17 cellular contexts compared by ENCODE assay signal in the genomic region with DNA sequence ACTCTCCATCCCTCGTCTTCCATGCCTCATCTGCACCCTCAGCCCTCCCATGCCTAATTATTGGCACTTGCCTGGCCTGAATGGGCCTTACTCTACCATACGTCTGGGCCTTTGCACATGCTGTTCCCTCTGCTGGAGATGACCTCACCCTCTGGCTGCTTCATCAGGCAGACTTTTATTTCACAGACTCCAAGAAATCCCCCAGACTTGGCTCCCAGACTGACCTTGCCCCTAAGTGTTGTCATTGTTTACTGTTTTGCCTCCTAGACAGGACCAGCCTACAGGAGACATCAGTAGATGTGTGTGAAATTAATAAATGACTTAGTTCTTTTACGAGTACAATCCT. TPM values are rescaled to one million over a fixed set of nuclear protein-coding genes. Genes with fewer than 3 reads are reported as not detected.
DNase-seq lines count a peak whose midpoint lies in the region; ATAC-seq, FAIRE-seq and TF ChIP-seq lines count a peak whose summit lies in the region.
"Had no signal": no experiment of that assay in that cellular context is flagged by ENCODE, and none has a peak within 500 bp of the region (broad histone marks: within the 10 kb centered on the region; RNA-seq: fewer than 3 reads in every experiment).

No MANE protein-coding gene starts in this region.

- no peaks in the 10 kb centered on the region for H3K9me3 ChIP-seq in HepG2 (ENCODE audit: low read length)
- no peaks in the 10 kb centered on the region for H3K9me3 ChIP-seq in right lobe of liver
- no peaks in the 10 kb centered on the region for H3K9me3 ChIP-seq in vagina
- H3K9me3 ChIP-seq in gastrocnemius medialis: no peaks in the 10 kb centered on the region
- H3K9me3 ChIP-seq: body of pancreas, Caco-2, tibial nerve had no signal

- H3K27me3 ChIP-seq in HepG2 (ENCODE audit: control insufficient read depth in 1 of 2, insufficient read depth in 2 of 2, low read length in 2 of 2) (peaks cover 0 to 20% of the 10 kb centered on the region in 2 experiments; a peak in 1 of 5 replicates), right lobe of liver (no peaks in the 10 kb centered on the region), vagina (no peaks in the 10 kb centered on the region), gastrocnemius medialis (no peaks in the 10 kb centered on the region)
- H3K27me3 ChIP-seq: body of pancreas, tibial nerve had no signal

- no TSS peak for BruUV-seq in HepG2 (replicated peaks; lab: Mats Ljungman, UMichigan)

- no peak for ATAC-seq in HepG2
- ATAC-seq in right lobe of liver: no peak
- ATAC-seq in memory B cell (ENCODE audit: low read depth): peak; percentile 28
- ATAC-seq in HG02763 (IDR thresholded peaks at IDR 0.05; ENCODE audit: unreplicated experiment): no peak
- no peak for ATAC-seq in GM18520 (IDR thresholded peaks at IDR 0.05; ENCODE audit: unreplicated experiment)
- no peak for ATAC-seq in gastrocnemius medialis

- no peak overlapping the region for H3K9ac ChIP-seq in HepG2 (ENCODE audit: insufficient read depth, low read depth, low read length)

- FAIRE-seq in HepG2 (lab: Jason Lieb, UNC): no peak
- FAIRE-seq: kidney had no signal

- WGBS in HepG2 (ENCODE audit: low lambda C conversion rate): 10% methylated on average over 3 of the region's 3 CpGs
- 35% methylated on average over 3 of the region's 3 CpGs for WGBS in right lobe of liver (ENCODE audit: insufficient coverage, low coverage, low lambda C conversion rate, missing lambda C conversion rate)

- TF ChIP-seq POLR2A in HepG2 (IDR thresholded peaks at IDR 0.05; ENCODE audit: insufficient read depth in 1 of 2, low read depth in 2 of 2, low read length in 2 of 2) (no peak), right lobe of liver (IDR thresholded peaks at IDR 0.05) (no peak), vagina (IDR thresholded peaks at IDR 0.05) (no peak), gastrocnemius medialis (IDR thresholded peaks at IDR 0.05) (no peak)

- H4K20me1 ChIP-seq in HepG2 (ENCODE audit: insufficient read depth, low read length): no peaks in the 10 kb centered on the region

- no peak overlapping the region for H3K4me3 Mint-ChIP-seq in memory B cell
- H3K4me3 Mint-ChIP-seq: activated naive CD8-positive, alpha-beta T cell treated with anti-CD3 and anti-CD28 coated beads, Interleukin-2, amount 10 ng/mL, durations not matched to agents 7 days and 5 days; activated T-cell treated with anti-CD3 and anti-CD28 coated beads, Interleukin-2, amount 50 U/mL, for 24 hours had no signal

- H3K36me3 Mint-ChIP-seq in memory B cell: peaks cover 5% of the 10 kb centered on the region
- H3K36me3 Mint-ChIP-seq: activated naive CD8-positive, alpha-beta T cell treated with anti-CD3 and anti-CD28 coated beads, Interleukin-2, amount 10 ng/mL, durations not matched to agents 7 days and 5 days had no signal

- H3K36me3 ChIP-seq in HepG2 (replicated peaks in 1 of 2; ENCODE audit: control insufficient read depth in 1 of 2, insufficient read depth in 2 of 2, low read length in 2 of 2): no peaks in the 10 kb centered on the region
- no peaks in the 10 kb centered on the region for H3K36me3 ChIP-seq in right lobe of liver
- H3K36me3 ChIP-seq in vagina: no peaks in the 10 kb centered on the region
- no peaks in the 10 kb centered on the region for H3K36me3 ChIP-seq in gastrocnemius medialis
- H3K36me3 ChIP-seq: tibial nerve had no signal

- no peak overlapping the region for H2AFZ ChIP-seq in HepG2 (ENCODE audit: low read length)

- TF ChIP-seq EP300 in HepG2 (IDR thresholded peaks at IDR 0.05; ENCODE audit: low read depth in 2 of 2, low read length in 2 of 2) (no peak), HepG2 (CRISPR knock-in tag; IDR thresholded peaks at IDR 0.05; ENCODE audit: borderline replicate concordance) (no peak)

- H3K4me2 ChIP-seq in HepG2 (ENCODE audit: low read depth, low read length): 0 out of 2 replicates have a peak overlapping the region, but pooled peaks have one; percentile 92

- H3K4me1 ChIP-seq in HepG2 (ENCODE audit: insufficient read depth, low read length) (peaks cover 57% of the 10 kb centered on the region), right lobe of liver (no peaks in the 10 kb centered on the region), vagina (peaks cover 32% of the 10 kb centered on the region), gastrocnemius medialis (peaks cover 3 to 7% of the 10 kb centered on the region in 2 donors)

- intact Hi-C loops in HepG2 (cut with micrococcal nuclease; ENCODE audit: unreplicated experiment) (loop anchor here (5.0 kb wide), 1 partner anchor 102 kb away; no protein-coding TSS in a partner anchor), right lobe of liver (cut with DNase I) (loop anchor here (5.0 kb wide), 3 partner anchors 53 to 307 kb away; no protein-coding TSS in a partner anchor), vagina (cut with DNase I) (loop anchor here (2.0 to 10.0 kb wide), 3 partner anchors 54 to 304 kb away; no protein-coding TSS in a partner anchor), gastrocnemius medialis (cut with DNase I; ENCODE audit: low total_unique reads) (loop anchor here (5.0 to 10.0 kb wide), 3 partner anchors 192 to 312 kb away; a partner anchor contains a TSS)

- CTCF ChIA-PET in HepG2 (lab: Yijun Ruan, JAX; ENCODE audit: low intra/inter-chr PET ratio, low total read pairs): interaction anchor here (1.2 to 4.9 kb wide), 3 partner anchors 35 to 193 kb away, joined by 3 to 63 read pairs (median 31); no protein-coding TSS in a partner anchor

- no peak overlapping the region for H3K27ac Mint-ChIP-seq in memory B cell
- H3K27ac Mint-ChIP-seq: activated naive CD8-positive, alpha-beta T cell treated with anti-CD3 and anti-CD28 coated beads, Interleukin-2, amount 10 ng/mL, durations not matched to agents 7 days and 5 days; activated T-cell treated with anti-CD3 and anti-CD28 coated beads, Interleukin-2, amount 50 U/mL, for 24 hours had no signal

- TF ChIP-seq CTCF in HepG2 (CRISPR knock-in tag; IDR thresholded peaks at IDR 0.05): no peak
- TF ChIP-seq CTCF in right lobe of liver (IDR thresholded peaks at IDR 0.05): no peak
- no peak for TF ChIP-seq CTCF in vagina (IDR thresholded peaks at IDR 0.05)
- TF ChIP-seq CTCF in gastrocnemius medialis (IDR thresholded peaks at IDR 0.05 in 4 of 5, conservative IDR thresholded peaks at IDR 0.05 in 1 of 5): no peak

- H3K4me1 Mint-ChIP-seq in memory B cell: peaks cover 13% of the 10 kb centered on the region

- no peaks in the 10 kb centered on the region for H3K9me3 Mint-ChIP-seq in memory B cell
- H3K9me3 Mint-ChIP-seq: activated naive CD8-positive, alpha-beta T cell treated with anti-CD3 and anti-CD28 coated beads, Interleukin-2, amount 10 ng/mL, durations not matched to agents 7 days and 5 days; activated T-cell treated with anti-CD3 and anti-CD28 coated beads, Interleukin-2, amount 50 U/mL, for 24 hours had no signal

- POLR2A ChIA-PET in HepG2 (lab: Yijun Ruan, JAX): interaction anchor here (0.7 to 1.3 kb wide), 2 partner anchors 40 to 194 kb away, joined by 3 read pairs; no protein-coding TSS in a partner anchor

- H3K27me3 Mint-ChIP-seq in memory B cell: no peaks in the 10 kb centered on the region
- H3K27me3 Mint-ChIP-seq: activated naive CD8-positive, alpha-beta T cell treated with anti-CD3 and anti-CD28 coated beads, Interleukin-2, amount 10 ng/mL, durations not matched to agents 7 days and 5 days; activated T-cell treated with anti-CD3 and anti-CD28 coated beads, Interleukin-2, amount 50 U/mL, for 24 hours had no signal

- H3K4me3 ChIP-seq in HepG2 (replicated peaks in 1 of 3; ENCODE audit: insufficient read depth in 1 of 3, low read depth in 2 of 3, low read length in 3 of 3) (no peak overlapping the region), right lobe of liver (no peak overlapping the region), vagina (no peak overlapping the region), gastrocnemius medialis (no peak overlapping the region)
- H3K4me3 ChIP-seq: body of pancreas, coronary artery, tibial nerve had no signal

- no peak for TF ChIP-seq RAD21 in HepG2 (CRISPR knock-in tag; IDR thresholded peaks at IDR 0.05)

- no peaks in the 10 kb centered on the region for H3K79me2 ChIP-seq in HepG2 (ENCODE audit: insufficient read depth, low read length)

- H3K27ac ChIP-seq in HepG2 (ENCODE audit: extremely low read length, insufficient read depth, low read length) (no peak overlapping the region), right lobe of liver (no peak overlapping the region), vagina (no peak overlapping the region), gastrocnemius medialis (peak overlapping the region in 1 of 4 donors; percentile 13)
- H3K27ac ChIP-seq: body of pancreas, coronary artery, tibial nerve had no signal

- in situ Hi-C loops in HepG2 (cut with HindIII; ENCODE audit: extremely low pct_ligation_motif_present, low pct_unique_long_range_greater_than_20kb): loop anchor here (5.0 to 10.0 kb wide), 3 partner anchors 52 to 314 kb away; a partner anchor contains a TSS
- in situ Hi-C loops in gastrocnemius medialis (cut with MboI; ENCODE audit: low sequenced_read_pairs in 4 of 4): loop anchor here (5.0 to 10.0 kb wide), 8 partner anchors 52 to 214 kb away; a partner anchor contains a TSS

- DNase-seq in HepG2 (ENCODE audit: low spot score) (no peak), right lobe of liver (no peak), NAMALWA (ENCODE audit: low spot score) (peak; percentile 49), memory B cell (ENCODE audit: low spot score in 2 of 2) (no peak), vagina (ENCODE audit: extremely low spot score in 2 of 2) (no peak), gastrocnemius medialis (no peak)
- DNase-seq: kidney had no signal

RNA-seq across cellular contexts. Expression of a gene that starts 5.2 kb away (rescaled TPM):
- total RNA-seq in HepG2 (2016; rRNA removed; fragmentation: Illumina TruSeq; extraction: Trizol) (2.6 and 2.7 TPM in 2 replicates), right lobe of liver (10 to 100 TPM in 3 of 6 experiments, 1 to 10 TPM in 3; 5.5 to 21.3 (median 10.9) TPM), vagina (62.4 TPM), gastrocnemius medialis (10 to 100 TPM; 22.2 to 57.9 (median 35.2) TPM)
- total RNA-seq in HepG2 (2016; cell fraction: cytosol; rRNA removed; fragmentation: Illumina TruSeq; extraction: Trizol; ENCODE audit: low read depth): 1.9 and 2.6 TPM in 2 replicates
- total RNA-seq in HepG2 (2016; cell fraction: insoluble cytoplasmic fraction; rRNA removed; fragmentation: Illumina TruSeq; extraction: Trizol): 3.1 and 3.5 TPM in 2 replicates
- 1.6 and 2.4 TPM in 2 replicates for total RNA-seq in HepG2 (2016; cell fraction: membrane; rRNA removed; fragmentation: Illumina TruSeq; extraction: Trizol)
- total RNA-seq in HepG2 (2016; cell fraction: nucleus; rRNA removed; fragmentation: Illumina TruSeq; extraction: Trizol): 3.0 and 6.6 TPM in 2 replicates
- polyA plus RNA-seq in HepG2 (2011; rRNA removed): 1.0 and 1.2 TPM in 2 replicates
- polyA plus RNA-seq in HepG2 (2011; cell fraction: cytosol; rRNA removed): 0.52 and 0.72 TPM in 2 replicates
- polyA plus RNA-seq in HepG2 (2011; cell fraction: nucleus; rRNA removed): 7.0 and 8.3 TPM in 2 replicates
- 4.7 and 7.3 TPM in 2 replicates for polyA plus RNA-seq in HepG2 (2012)
- polyA plus RNA-seq in HepG2 (2016; cell fraction: cytosol; fragmentation: Illumina TruSeq; extraction: Trizol; ENCODE audit: low read depth): 0.24 and 0.35 TPM in 2 replicates
- polyA plus RNA-seq in HepG2 (2016; cell fraction: insoluble cytoplasmic fraction; fragmentation: Illumina TruSeq; extraction: Trizol; ENCODE audit: low read depth): 3.9 and 4.0 TPM in 2 replicates
- 0.32 and 0.57 TPM in 2 replicates for polyA plus RNA-seq in HepG2 (2016; cell fraction: membrane; fragmentation: Illumina TruSeq; extraction: Trizol; ENCODE audit: low read depth)
- polyA plus RNA-seq in HepG2 (2016; cell fraction: nucleus; fragmentation: Illumina TruSeq; extraction: Trizol; ENCODE audit: insufficient read depth, low read depth): 12.2 and 16.8 TPM in 2 replicates
- 3.1 and 6.5 TPM in 2 replicates for polyA minus RNA-seq in HepG2 (2011; rRNA and poly(A)+ RNA removed; ENCODE audit: low replicate concordance)
- polyA minus RNA-seq in HepG2 (2011; cell fraction: cytosol; rRNA and poly(A)+ RNA removed): 3.1 and 3.7 TPM in 2 replicates
- polyA minus RNA-seq in HepG2 (2011; cell fraction: nucleus; rRNA and poly(A)+ RNA removed): 5.1 and 5.3 TPM in 2 replicates

RNA-seq across cellular contexts. Expression of a gene that starts 25.8 kb away (rescaled TPM):
- not detected in 2 replicates for total RNA-seq in HepG2 (2016; rRNA removed; fragmentation: Illumina TruSeq; extraction: Trizol)
- total RNA-seq in HepG2 (2016; cell fraction: cytosol; rRNA removed; fragmentation: Illumina TruSeq; extraction: Trizol; ENCODE audit: low read depth): not detected in 2 replicates
- total RNA-seq in HepG2 (2016; cell fraction: insoluble cytoplasmic fraction; rRNA removed; fragmentation: Illumina TruSeq; extraction: Trizol): not detected in 2 replicates
- not detected in 2 replicates for total RNA-seq in HepG2 (2016; cell fraction: membrane; rRNA removed; fragmentation: Illumina TruSeq; extraction: Trizol)
- total RNA-seq in HepG2 (2016; cell fraction: nucleus; rRNA removed; fragmentation: Illumina TruSeq; extraction: Trizol): not detected in 2 replicates
- polyA plus RNA-seq in HepG2 (2011; rRNA removed): 0.04 TPM in 1 of 2 replicates, not detected in the other
- 0.01 and 0.04 TPM in 2 replicates for polyA plus RNA-seq in HepG2 (2011; cell fraction: cytosol; rRNA removed)
- 0.14 and 0.33 TPM in 2 replicates for polyA plus RNA-seq in HepG2 (2011; cell fraction: nucleus; rRNA removed)
- not detected in 2 replicates for polyA plus RNA-seq in HepG2 (2012)
- polyA plus RNA-seq in HepG2 (2016; cell fraction: cytosol; fragmentation: Illumina TruSeq; extraction: Trizol; ENCODE audit: low read depth): not detected in 2 replicates
- polyA plus RNA-seq in HepG2 (2016; cell fraction: insoluble cytoplasmic fraction; fragmentation: Illumina TruSeq; extraction: Trizol; ENCODE audit: low read depth): not detected in 2 replicates
- not detected in 2 replicates for polyA plus RNA-seq in HepG2 (2016; cell fraction: membrane; fragmentation: Illumina TruSeq; extraction: Trizol; ENCODE audit: low read depth)
- polyA plus RNA-seq in HepG2 (2016; cell fraction: nucleus; fragmentation: Illumina TruSeq; extraction: Trizol; ENCODE audit: insufficient read depth, low read depth): not detected in 2 replicates
- polyA minus RNA-seq in HepG2 (2011; rRNA and poly(A)+ RNA removed; ENCODE audit: low replicate concordance): 0.33 TPM in 1 of 2 replicates, not detected in the other
- polyA minus RNA-seq in HepG2 (2011; cell fraction: cytosol; rRNA and poly(A)+ RNA removed): not detected in 2 replicates
- polyA minus RNA-seq in HepG2 (2011; cell fraction: nucleus; rRNA and poly(A)+ RNA removed): not detected in 2 replicates
- total RNA-seq in right lobe of liver: 1 to 10 TPM; 2.5 to 10.0 (median 6.3) TPM
- 18.4 TPM for total RNA-seq in vagina
- 1 to 10 TPM; 1.3 to 5.8 (median 4.7) TPM for total RNA-seq in gastrocnemius medialis
- total RNA-seq: Caco-2 had no signal
- polyA plus RNA-seq: AG04450, neural cell had no signal
